ENCODE assay signal across 15 cellular contexts in the genomic region with DNA sequence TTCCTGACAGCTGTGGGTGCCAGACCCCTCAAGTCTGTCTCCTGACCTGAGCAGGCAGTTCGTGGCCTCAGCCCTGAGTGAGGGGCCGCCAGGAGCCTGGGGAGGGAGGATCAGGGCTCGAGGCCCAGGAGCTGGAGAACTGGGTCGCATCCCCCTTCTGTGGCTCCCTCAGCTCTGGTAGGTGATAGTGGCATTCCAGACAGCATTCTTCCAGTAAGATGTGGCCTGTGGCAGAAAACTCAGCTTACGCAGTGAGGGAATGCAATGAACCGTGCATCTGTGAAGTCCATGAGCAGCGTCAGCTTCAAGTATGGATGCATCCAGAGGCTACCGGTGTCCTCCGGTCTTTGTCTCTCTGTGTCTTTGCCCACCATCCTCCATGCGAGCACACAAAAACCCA. TPM values are rescaled to one million over a fixed set of nuclear protein-coding genes. Genes with fewer than 3 reads are reported as not detected.
DNase-seq lines count a peak whose midpoint lies in the region; ATAC-seq and TF ChIP-seq lines count a peak whose summit lies in the region.
"Had no signal": no experiment of that assay in that cellular context is flagged by ENCODE, and none has a peak within 500 bp of the region (broad histone marks: within the 10 kb centered on the region; RNA-seq: fewer than 3 reads in every experiment).

No MANE protein-coding gene starts in this region.

- peak overlapping the region; percentile 9 for H3K27ac Mint-ChIP-seq in activated naive CD4-positive, alpha-beta T cell treated with anti-CD3 and anti-CD28 coated beads, Interleukin-2, amount 50 U/mL, for 24 hours
- no peak overlapping the region for H3K27ac Mint-ChIP-seq in activated naive CD4-positive, alpha-beta T cell treated with anti-CD3 and anti-CD28 coated beads, Interleukin-2, amount 50 U/mL, for 72 hours
- H3K27ac Mint-ChIP-seq: H9 had no signal

- H3K27me3 ChIP-seq in mesendoderm (ENCODE audit: insufficient read depth, low read length, poor library complexity) (no peaks in the 10 kb centered on the region), mammary epithelial cell (ENCODE audit: insufficient read depth, low read length) (no peaks in the 10 kb centered on the region)
- H3K27me3 ChIP-seq: BLaER1 had no signal

- H3K36me3 ChIP-seq in mesendoderm (ENCODE audit: control insufficient read depth, insufficient read depth, low read length) (no peaks in the 10 kb centered on the region), mammary epithelial cell (ENCODE audit: insufficient read depth, low read length) (no peaks in the 10 kb centered on the region)
- H3K36me3 ChIP-seq: BLaER1 had no signal

- no peaks in the 10 kb centered on the region for H3K4me1 ChIP-seq in mesendoderm (ENCODE audit: control insufficient read depth, low read depth, low read length)
- H3K4me1 ChIP-seq in mammary epithelial cell (ENCODE audit: insufficient read depth, low read length): no peaks in the 10 kb centered on the region
- H3K4me1 ChIP-seq: Caco-2 had no signal

- H2BK15ac ChIP-seq in mesendoderm (replicated peaks; ENCODE audit: low read depth): no peak overlapping the region

- H3K4me3 ChIP-seq in mesendoderm (ENCODE audit: low read length) (no peak overlapping the region), mammary epithelial cell (replicated peaks in 1 of 3; ENCODE audit: insufficient read depth in 1 of 3, low read depth in 2 of 3, low read length in 3 of 3) (no peak overlapping the region)
- H3K4me3 ChIP-seq: BLaER1 had no signal

- no peak for TF ChIP-seq CTCF in mammary epithelial cell (conservative IDR thresholded peaks at IDR 0.05 in 1 of 2, IDR thresholded peaks at IDR 0.05 in 1 of 2; ENCODE audit: extremely low read depth in 1 of 2, insufficient read depth in 1 of 2, low read depth in 1 of 2, low read length in 2 of 2)

- H4K20me1 ChIP-seq in mammary epithelial cell (ENCODE audit: insufficient read depth, low read length): no peaks in the 10 kb centered on the region

- no peak overlapping the region for H4K8ac ChIP-seq in mesendoderm (ENCODE audit: low read depth, low read length)

- H3K18ac ChIP-seq in mesendoderm (ENCODE audit: low read length): no peak overlapping the region

- intact Hi-C loops in mammary epithelial cell (cut with micrococcal nuclease): no loop called here

- CTCF ChIA-PET in mammary epithelial cell (lab: Charles Lee; ENCODE audit: low non-redundant PET): no interaction called here

- no peaks in the 10 kb centered on the region for H3K79me1 ChIP-seq in mesendoderm (ENCODE audit: low read length)

- no peak overlapping the region for H3K4me3 Mint-ChIP-seq in activated naive CD4-positive, alpha-beta T cell treated with anti-CD3 and anti-CD28 coated beads, Interleukin-2, amount 50 U/mL, for 24 hours
- H3K4me3 Mint-ChIP-seq: CD8-positive, alpha-beta memory T cell; H9 had no signal

- H2BK5ac ChIP-seq in mesendoderm (ENCODE audit: low read length): no peak overlapping the region

- no CpG with 5 or more reads among the region's 10 CpGs for WGBS in mesendoderm (ENCODE audit: extremely low coverage, insufficient coverage, low lambda C conversion rate)
- WGBS in mammary epithelial cell (ENCODE audit: low coverage, missing lambda C conversion rate): 84% methylated on average over 10 of the region's 10 CpGs

- ATAC-seq in activated naive CD4-positive, alpha-beta T cell treated with anti-CD3 and anti-CD28 coated beads, Interleukin-2, amount 50 U/mL, for 72 hours: no peak
- ATAC-seq in activated CD4-positive, CD25-positive, alpha-beta regulatory T cell treated with anti-CD3 and anti-CD28 coated beads, Interleukin-2, amount 50 U/mL, for 24 hours: no peak

- H3K27ac ChIP-seq in mesendoderm (ENCODE audit: low read depth, low read length) (no peak overlapping the region), mammary epithelial cell (ENCODE audit: insufficient read depth, low read depth, low read length) (no peak overlapping the region)
- H3K27ac ChIP-seq: 22Rv1, BLaER1 had no signal

- H2AK5ac ChIP-seq in mesendoderm (ENCODE audit: low read length): no peak overlapping the region

- peak overlapping the region; percentile 45 for H3K23ac ChIP-seq in mesendoderm (ENCODE audit: low read length)

- no peak overlapping the region for H2BK120ac ChIP-seq in mesendoderm (ENCODE audit: low read depth, low read length)

- no peak overlapping the region for H3K4ac ChIP-seq in mesendoderm (ENCODE audit: low read depth, low read length)

- no peak overlapping the region for H4K5ac ChIP-seq in mesendoderm (ENCODE audit: low read length)

- H3K9me3 ChIP-seq in mammary epithelial cell (replicated peaks; ENCODE audit: insufficient read depth, low read length): no peaks in the 10 kb centered on the region
- H3K9me3 ChIP-seq: Caco-2 had no signal

- H3K4me1 Mint-ChIP-seq in activated naive CD4-positive, alpha-beta T cell treated with anti-CD3 and anti-CD28 coated beads, Interleukin-2, amount 50 U/mL, for 24 hours: peaks cover 11% of the 10 kb centered on the region

- H3K9me3 Mint-ChIP-seq in activated naive CD4-positive, alpha-beta T cell treated with anti-CD3 and anti-CD28 coated beads, Interleukin-2, amount 50 U/mL, for 24 hours: no peaks in the 10 kb centered on the region
- H3K9me3 Mint-ChIP-seq in activated naive CD4-positive, alpha-beta T cell treated with anti-CD3 and anti-CD28 coated beads, Interleukin-2, amount 50 U/mL, for 72 hours: no peaks in the 10 kb centered on the region

- in situ Hi-C loops in mammary epithelial cell (cut with MboI; ENCODE audit: low sequenced_read_pairs in 2 of 2): no loop called here

- H3K27me3 Mint-ChIP-seq in activated naive CD4-positive, alpha-beta T cell treated with anti-CD3 and anti-CD28 coated beads, Interleukin-2, amount 50 U/mL, for 24 hours: no peaks in the 10 kb centered on the region

- H3K4me2 ChIP-seq in mesendoderm (ENCODE audit: low read length): no peak overlapping the region
- no peak overlapping the region for H3K4me2 ChIP-seq in mammary epithelial cell (ENCODE audit: insufficient read depth, low read depth, low read length)
- H3K4me2 ChIP-seq: BLaER1 had no signal

- DNase-seq in activated naive CD4-positive, alpha-beta T cell treated with anti-CD3 and anti-CD28 coated beads, Interleukin-2, amount 50 U/mL, for 72 hours (ENCODE audit: low spot score in 2 of 2): no peak
- DNase-seq in astrocyte of the hippocampus (ENCODE audit: low read depth, low spot score) (peak; percentile 28), mesendoderm (no peak), mammary epithelial cell (no peak)
- DNase-seq in activated CD8-positive, alpha-beta memory T cell treated with anti-CD3 and anti-CD28 coated beads, Interleukin-2, amount 50 U/mL, for 48 hours: no peak
- DNase-seq: Caco-2; CD8-positive, alpha-beta memory T cell; DND-41; GDM1; GOT3; H9 had no signal

- no TSS peak for BruUV-seq in mammary epithelial cell (replicated peaks; lab: Mats Ljungman, UMichigan)

- H3K9ac ChIP-seq in mesendoderm (ENCODE audit: low read length) (no peak overlapping the region), mammary epithelial cell (ENCODE audit: insufficient read depth, low read length) (no peak overlapping the region)
- H3K9ac ChIP-seq: BLaER1 had no signal

- H3K36me3 Mint-ChIP-seq in activated naive CD4-positive, alpha-beta T cell treated with anti-CD3 and anti-CD28 coated beads, Interleukin-2, amount 50 U/mL, for 24 hours: no peaks in the 10 kb centered on the region
- H3K36me3 Mint-ChIP-seq in activated naive CD4-positive, alpha-beta T cell treated with anti-CD3 and anti-CD28 coated beads, Interleukin-2, amount 50 U/mL, for 72 hours: no peaks in the 10 kb centered on the region
- H3K36me3 Mint-ChIP-seq: CD8-positive, alpha-beta memory T cell had no signal

- no peaks in the 10 kb centered on the region for H3K79me2 ChIP-seq in mesendoderm (ENCODE audit: control insufficient read depth, insufficient read depth, low read length)
- H3K79me2 ChIP-seq in mammary epithelial cell (ENCODE audit: insufficient read depth, low read length): no peaks in the 10 kb centered on the region

- H2AFZ ChIP-seq in mammary epithelial cell (ENCODE audit: low read depth, low read length): no peak overlapping the region

- dilution Hi-C loops in mammary epithelial cell (cut with HindIII; ENCODE audit: low sequenced_read_pairs): no loop called here

- no peak overlapping the region for H3K56ac ChIP-seq in mesendoderm (ENCODE audit: low read length)

RNA-seq across cellular contexts. Expression of a gene that starts 28.4 kb away (rescaled TPM):
- total RNA-seq in activated naive CD4-positive, alpha-beta T cell treated with anti-CD3 and anti-CD28 coated beads, Interleukin-2, amount 50 U/mL, for 72 hours: 10 to 100 TPM; 30.8 to 37.8 TPM
- 86.6 TPM for polyA plus RNA-seq in mesendoderm (2013, experiment 1 of 2)
- polyA plus RNA-seq in mesendoderm (2013, experiment 2 of 2): 82.2 TPM
- total RNA-seq in mammary epithelial cell: 10 to 100 TPM; 28.8 to 58.6 TPM
- 17.2 TPM for polyA plus RNA-seq in mammary epithelial cell
- polyA minus RNA-seq in mammary epithelial cell: 1.6 TPM
